In genomic region chr15:65883571-65883970, GRCh38 we compare ENCODE assay signal across 15 cellular contexts. TPM values are rescaled to one million over a fixed set of nuclear protein-coding genes. Genes with fewer than 3 reads are reported as not detected.
A peak's percentile ranks its signal among the peaks of the same experiment; 100 is the strongest.
DNase-seq lines count a peak whose midpoint lies in the region; ATAC-seq, FAIRE-seq and TF ChIP-seq lines count a peak whose summit lies in the region.
"Had no signal": no experiment of that assay in that cellular context is flagged by ENCODE, and none has a peak within 500 bp of the region (broad histone marks: within the 10 kb centered on the region; RNA-seq: fewer than 3 reads in every experiment).

No MANE protein-coding gene starts in this region.

- no peak for FAIRE-seq in frontal cortex (lab: Jason Lieb, UNC)

- CTCF ChIA-PET in T-cell (lab: Charles Lee): no interaction called here

- TF ChIP-seq CTCF in natural killer cell (IDR thresholded peaks at IDR 0.05) (no peak), glutamatergic neuron (IDR thresholded peaks at IDR 0.05; ENCODE audit: partially characterized antibody, unreplicated experiment) (no peak)

- intact Hi-C loops in natural killer cell (cut with micrococcal nuclease): no loop called here

- H3K9me3 Mint-ChIP-seq in natural killer cell treated with Interleukin-12 subunit alpha and Interleukin-12 subunit beta and Interleukin-15 and Interleukin-18, amount 100 ng/mL, for 72 hours: no peaks in the 10 kb centered on the region
- H3K9me3 Mint-ChIP-seq in natural killer cell (no peaks in the 10 kb centered on the region), T-cell (no peaks in the 10 kb centered on the region), memory B cell (no peaks in the 10 kb centered on the region), glutamatergic neuron (ENCODE audit: unreplicated experiment) (no peaks in the 10 kb centered on the region)

- POLR2A ChIA-PET in T-cell (lab: Charles Lee): interaction anchor here in 1 of 2 donors (0.6 kb wide), 1 partner anchor 19 kb away, joined by 4 read pairs; no protein-coding TSS in a partner anchor

- H3K27ac Mint-ChIP-seq in natural killer cell treated with Interleukin-12 subunit alpha and Interleukin-12 subunit beta and Interleukin-15 and Interleukin-18, amount 100 ng/mL, for 72 hours: peak overlapping the region; percentile 67 to 83
- H3K27ac Mint-ChIP-seq in natural killer cell (peak overlapping the region in 1 of 2 donors; percentile 45), T-cell (peak overlapping the region; percentile 19 to 67), memory B cell (peak overlapping the region; percentile 26), glutamatergic neuron (ENCODE audit: unreplicated experiment) (no peak overlapping the region)

- no peak for DNase-seq in natural killer cell treated with Interleukin-12 subunit alpha and Interleukin-12 subunit beta and Interleukin-15 and Interleukin-18, amount 100 ng/mL, for 72 hours (ENCODE audit: low spot score)
- DNase-seq in natural killer cell (no peak), T-cell (no peak), memory B cell (ENCODE audit: low spot score in 2 of 2) (no peak), NCI-H2107 (lab: John Stamatoyannopoulos, UW) (no peak), COLO829 (ENCODE audit: low spot score) (no peak), frontal cortex (ENCODE audit: low spot score in 2 of 2) (no peak), glutamatergic neuron (no peak)
- DNase-seq: AML-193, DMS53, HCEC 1CT, IMR-90, NCI-H1436, NCI-H2029 treated with DMSO at 0.1 percent for 48 hours, NCI-H524 had no signal

- no peaks in the 10 kb centered on the region for H3K27me3 Mint-ChIP-seq in natural killer cell treated with Interleukin-12 subunit alpha and Interleukin-12 subunit beta and Interleukin-15 and Interleukin-18, amount 100 ng/mL, for 72 hours
- H3K27me3 Mint-ChIP-seq in natural killer cell (ENCODE audit: low read depth in 2 of 2): no peaks in the 10 kb centered on the region
- no peaks in the 10 kb centered on the region for H3K27me3 Mint-ChIP-seq in T-cell
- no peaks in the 10 kb centered on the region for H3K27me3 Mint-ChIP-seq in memory B cell
- H3K27me3 Mint-ChIP-seq in glutamatergic neuron (ENCODE audit: unreplicated experiment): no peaks in the 10 kb centered on the region

- H3K36me3 Mint-ChIP-seq in natural killer cell treated with Interleukin-12 subunit alpha and Interleukin-12 subunit beta and Interleukin-15 and Interleukin-18, amount 100 ng/mL, for 72 hours: peaks cover 46% of the 10 kb centered on the region
- peaks cover 23% of the 10 kb centered on the region for H3K36me3 Mint-ChIP-seq in natural killer cell
- peaks cover 52% of the 10 kb centered on the region for H3K36me3 Mint-ChIP-seq in T-cell
- H3K36me3 Mint-ChIP-seq in memory B cell: peaks cover 26% of the 10 kb centered on the region
- no peaks in the 10 kb centered on the region for H3K36me3 Mint-ChIP-seq in glutamatergic neuron (ENCODE audit: unreplicated experiment)

- H3K4me1 Mint-ChIP-seq in natural killer cell treated with Interleukin-12 subunit alpha and Interleukin-12 subunit beta and Interleukin-15 and Interleukin-18, amount 100 ng/mL, for 72 hours (ENCODE audit: low read depth in 2 of 2): peaks cover 42 to 62% of the 10 kb centered on the region in 2 donors
- H3K4me1 Mint-ChIP-seq in natural killer cell: peaks cover 31 to 46% of the 10 kb centered on the region in 2 donors
- peaks cover 68 to 79% (median 72%) of the 10 kb centered on the region in 3 donors for H3K4me1 Mint-ChIP-seq in T-cell
- peaks cover 28% of the 10 kb centered on the region for H3K4me1 Mint-ChIP-seq in memory B cell
- peaks cover 4% of the 10 kb centered on the region for H3K4me1 Mint-ChIP-seq in glutamatergic neuron (ENCODE audit: low read depth, unreplicated experiment)

- ATAC-seq in natural killer cell treated with Interleukin-12 subunit alpha and Interleukin-12 subunit beta and Interleukin-15 and Interleukin-18, amount 100 ng/mL, for 72 hours: no peak
- ATAC-seq in natural killer cell: no peak
- no peak for ATAC-seq in T-cell (replicated peaks in 1 of 4)
- no peak for ATAC-seq in memory B cell (ENCODE audit: low read depth)

- H3K4me3 Mint-ChIP-seq in natural killer cell treated with Interleukin-12 subunit alpha and Interleukin-12 subunit beta and Interleukin-15 and Interleukin-18, amount 100 ng/mL, for 72 hours: no peak overlapping the region
- H3K4me3 Mint-ChIP-seq in natural killer cell: no peak overlapping the region
- no peak overlapping the region for H3K4me3 Mint-ChIP-seq in T-cell
- H3K4me3 Mint-ChIP-seq in memory B cell: peak overlapping the region; percentile 18
- no peak overlapping the region for H3K4me3 Mint-ChIP-seq in glutamatergic neuron (ENCODE audit: unreplicated experiment)

RNA-seq across cellular contexts. Expression of gene RAB11A, which starts 14.3 kb away (rescaled TPM):
- total RNA-seq in natural killer cell treated with Interleukin-12 subunit alpha and Interleukin-12 subunit beta and Interleukin-15 and Interleukin-18, amount 100 ng/mL, for 72 hours: 100 to 1,000 TPM; 101 to 164 TPM
- total RNA-seq in natural killer cell: 10 to 100 TPM; 84.7 to 97.1 (median 87.5) TPM
- total RNA-seq in T-cell: 100 to 1,000 TPM in 1 of 5 donors, 10 to 100 TPM in 4; 82.4 to 103 (median 97.5) TPM
- total RNA-seq in frontal cortex: 190 TPM
- 197 TPM for total RNA-seq in glutamatergic neuron (ENCODE audit: unreplicated experiment)
